In the genomic region with DNA sequence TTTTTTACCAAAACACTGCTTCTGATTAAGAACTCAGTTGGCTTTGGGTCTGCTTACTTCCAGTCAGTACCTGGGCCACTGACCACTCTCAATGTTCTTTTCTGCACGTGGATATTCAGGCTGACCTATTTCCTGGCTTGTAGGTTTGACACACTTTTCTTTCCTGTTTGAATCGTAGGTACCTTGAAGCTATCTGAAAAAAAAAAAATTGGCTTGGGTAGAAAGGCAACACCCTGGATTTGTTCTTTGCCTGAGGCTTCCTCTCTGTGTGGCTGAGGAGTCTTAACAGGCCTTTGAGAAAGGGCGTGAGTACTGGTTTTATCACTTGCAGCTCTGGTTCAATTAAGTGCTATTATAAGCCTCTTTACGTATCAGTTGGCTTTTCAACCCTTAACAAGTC, we compare ENCODE assay signal across 16 cellular contexts.
A peak's percentile ranks its signal among the peaks of the same experiment; 100 is the strongest.
DNase-seq lines count a peak whose midpoint lies in the region; ATAC-seq and TF ChIP-seq lines count a peak whose summit lies in the region.
"Had no signal": no experiment of that assay in that cellular context is flagged by ENCODE, and none has a peak within 500 bp of the region (broad histone marks: within the 10 kb centered on the region; RNA-seq: fewer than 3 reads in every experiment).

No MANE protein-coding gene starts in this region.

- H3K4me3 ChIP-seq in RWPE2 (ENCODE audit: severe bottlenecking), result no peak overlapping the region
- H3K4me3 ChIP-seq in epithelial cell of esophagus (ENCODE audit: low read length), result no peak overlapping the region
- no peak overlapping the region for H3K4me3 ChIP-seq in spleen
- H3K4me3 ChIP-seq in mucosa of descending colon, result no peak overlapping the region
- no peak overlapping the region for H3K4me3 ChIP-seq in left lung
- H3K4me3 ChIP-seq: upper lobe of left lung had no signal

- no peak for TF ChIP-seq POLR2A in spleen (IDR thresholded peaks at IDR 0.05)

- intact Hi-C loops in Right ventricle myocardium superior (cut with DNase I), result no loop called here
- intact Hi-C loops in Right ventricle myocardium inferior (cut with DNase I), result no loop called here
- intact Hi-C loops in spleen (cut with DNase I; ENCODE audit: low total_unique reads), result no loop called here
- intact Hi-C loops in mucosa of descending colon (cut with DNase I, micrococcal nuclease), result no loop called here
- intact Hi-C loops in left lung (cut with DNase I), result no loop called here

- H3K27ac ChIP-seq in RWPE2 (ENCODE audit: poor library complexity, severe bottlenecking), result peak overlapping the region; percentile 47
- H3K27ac ChIP-seq in spleen, result peak overlapping the region in 6 of 8 donors; percentile 4 to 78 (median 64)
- H3K27ac ChIP-seq in left lung, result no peak overlapping the region
- H3K27ac ChIP-seq: C4-2B, neutrophil, upper lobe of left lung had no signal

- no peaks in the 10 kb centered on the region for H3K27me3 ChIP-seq in RWPE2 (ENCODE audit: insufficient read depth, poor library complexity, severe bottlenecking)
- H3K27me3 ChIP-seq in spleen (replicated peaks in 1 of 7), result no peaks in the 10 kb centered on the region
- H3K27me3 ChIP-seq in left lung, result no peaks in the 10 kb centered on the region
- H3K27me3 ChIP-seq: upper lobe of left lung had no signal

- no peaks in the 10 kb centered on the region for H3K36me3 ChIP-seq in RWPE2 (ENCODE audit: low read depth)
- no peaks in the 10 kb centered on the region for H3K36me3 ChIP-seq in spleen
- no peaks in the 10 kb centered on the region for H3K36me3 ChIP-seq in mucosa of descending colon (ENCODE audit: low read depth)
- no peaks in the 10 kb centered on the region for H3K36me3 ChIP-seq in left lung
- H3K36me3 ChIP-seq: neutrophil, upper lobe of left lung had no signal

- WGBS in spleen, 5 donors, result 54 to 70% (median 60%) methylated on average over 4 of the region's 4 CpGs

- ATAC-seq in Right ventricle myocardium superior (ENCODE audit: poor library complexity) (peak; percentile 18), Right ventricle myocardium inferior (no peak), RWPE2 (ENCODE audit: low read depth) (peak; percentile 89), mucosa of descending colon (no peak), GM21529 (IDR thresholded peaks at IDR 0.05; ENCODE audit: unreplicated experiment) (no peak), left lung (no peak)

- no peaks in the 10 kb centered on the region for H3K9me3 ChIP-seq in RWPE2 (ENCODE audit: severe bottlenecking)
- peaks cover 0 to 13% (median 3%) of the 10 kb centered on the region in 8 donors for H3K9me3 ChIP-seq in spleen
- H3K9me3 ChIP-seq in mucosa of descending colon, result no peaks in the 10 kb centered on the region
- no peaks in the 10 kb centered on the region for H3K9me3 ChIP-seq in left lung
- H3K9me3 ChIP-seq: neutrophil, SK-N-SH, upper lobe of left lung had no signal

- peaks cover 10% of the 10 kb centered on the region for H3K4me1 ChIP-seq in RWPE2 (ENCODE audit: insufficient read depth, poor library complexity, severe bottlenecking)
- H3K4me1 ChIP-seq in spleen, result peaks cover 0 to 63% (median 15%) of the 10 kb centered on the region in 6 donors
- H3K4me1 ChIP-seq in mucosa of descending colon (ENCODE audit: low read depth), result no peaks in the 10 kb centered on the region
- no peaks in the 10 kb centered on the region for H3K4me1 ChIP-seq in left lung

- DNase-seq in Right ventricle myocardium superior, result no peak
- DNase-seq in Right ventricle myocardium inferior (ENCODE audit: missing footprints), result no peak
- no peak for DNase-seq in RWPE2 (ENCODE audit: low spot score)
- DNase-seq in epithelial cell of esophagus (ENCODE audit: low read depth), result peak; percentile 92
- no peak for DNase-seq in spleen
- DNase-seq in mucosa of descending colon, result no peak
- DNase-seq in left lung, result no peak
- DNase-seq: activated CD4-positive, alpha-beta T cell treated with anti-CD3 and anti-CD28 coated beads for 4 hours; activated CD8-positive, alpha-beta memory T cell treated with anti-CD3 and anti-CD28 coated beads, Interleukin-2, amount 50 U/mL, for 4 hours; NCI-H1417; SK-N-SH; stimulated activated naive CD4-positive, alpha-beta T cell; upper lobe of left lung had no signal

- TF ChIP-seq CTCF in RWPE2 (IDR thresholded peaks at IDR 0.05; ENCODE audit: poor library complexity, severe bottlenecking) (no peak), epithelial cell of esophagus (IDR thresholded peaks at IDR 0.05; ENCODE audit: insufficient read depth, low read depth, low read length, missing control alignments) (no peak), spleen (IDR thresholded peaks at IDR 0.05 in 8 of 11, conservative IDR thresholded peaks at IDR 0.05 in 3 of 11) (no peak), mucosa of descending colon (IDR thresholded peaks at IDR 0.05) (no peak), left lung (IDR thresholded peaks at IDR 0.05) (no peak)

Comparison
In these comparisons a context has a peak if more than half of its experiments do, and no peak if none do; other contexts are left out.
1. ATAC-seq: peak in Right ventricle myocardium superior (single experiment) and RWPE2 (single experiment); none in Right ventricle myocardium inferior (single experiment), mucosa of descending colon (single experiment), GM21529 (single experiment) and left lung (single experiment).
2. H3K27ac ChIP-seq: peak in RWPE2 (single experiment) and spleen (6 of 8); none in left lung (0 of 2).